ENCODE assay signal across 1 cellular context in genomic region chr9:112180387-112180881, GRCh38.
A peak's percentile ranks its signal among the peaks of the same experiment; 100 is the strongest.
TF ChIP-seq lines count a peak whose summit lies in the region.

No MANE protein-coding gene starts in this region.

TF ChIP-seq in HepG2, 621 proteins besides CTCF, POLR2A, EP300 and RAD21 (continued from another document and continues in another):
- TF ChIP-seq ARID5B (CRISPR knock-in tag; IDR thresholded peaks at IDR 0.05) (peak; percentile 54), ZNF263 (CRISPR knock-in tag; IDR thresholded peaks at IDR 0.05) (no peak), ZNF543 (CRISPR knock-in tag; IDR thresholded peaks at IDR 0.05) (no peak), GFI1 (CRISPR knock-in tag; IDR thresholded peaks at IDR 0.05; ENCODE audit: borderline replicate concordance) (no peak), FOXK2 (IDR thresholded peaks at IDR 0.05) (peak; percentile 32; the same call in 1 of the 2 replicates), ETS1 (CRISPR knock-in tag; IDR thresholded peaks at IDR 0.05) (no peak), SOX6 (IDR thresholded peaks at IDR 0.05) (no peak), SOX6 (CRISPR knock-in tag; IDR thresholded peaks at IDR 0.05) (peak; percentile 82), SRSF4 (IDR thresholded peaks at IDR 0.05; ENCODE audit: low read depth, low read length, poor library complexity, severe bottlenecking) (no peak), HCFC1 (IDR thresholded peaks at IDR 0.05; ENCODE audit: low read depth, low read length) (no peak), ZNF614 (CRISPR knock-in tag; IDR thresholded peaks at IDR 0.05; ENCODE audit: borderline replicate concordance) (0 out of 2 replicates have a peak, but pooled peaks have one; percentile 25), ARNTL (CRISPR knock-in tag; IDR thresholded peaks at IDR 0.05) (0 out of 2 replicates have a peak, but pooled peaks have one; percentile 22), ZNF816 (CRISPR knock-in tag; IDR thresholded peaks at IDR 0.05; ENCODE audit: borderline replicate concordance) (no peak), NR2F6 (IDR thresholded peaks at IDR 0.05) (no peak), NR2F6 (CRISPR knock-in tag; IDR thresholded peaks at IDR 0.05) (0 out of 2 replicates have a peak, but pooled peaks have one; percentile 11), ZNF562 (CRISPR knock-in tag; IDR thresholded peaks at IDR 0.05; ENCODE audit: borderline replicate concordance) (no peak), SRF (IDR thresholded peaks at IDR 0.05; ENCODE audit: low read depth, low read length) (no peak), KDM6A (CRISPR knock-in tag; IDR thresholded peaks at IDR 0.05; ENCODE audit: low read depth) (no peak), ATRX (CRISPR knock-in tag; IDR thresholded peaks at IDR 0.05; ENCODE audit: borderline replicate concordance) (no peak), HDAC2 (CRISPR knock-in tag; IDR thresholded peaks at IDR 0.05) (peak; percentile 36; the same call in 1 of the 2 replicates), JUN (CRISPR knock-in tag; IDR thresholded peaks at IDR 0.05) (no peak), FOXO4 (CRISPR knock-in tag; conservative IDR thresholded peaks at IDR 0.05) (no peak), PLSCR1 (CRISPR knock-in tag; IDR thresholded peaks at IDR 0.05; ENCODE audit: borderline replicate concordance) (no peak), ZSCAN25 (CRISPR knock-in tag; IDR thresholded peaks at IDR 0.05) (no peak), ZGPAT (CRISPR knock-in tag; IDR thresholded peaks at IDR 0.05) (0 out of 2 replicates have a peak, but pooled peaks have one; percentile 42), KAT8 (CRISPR knock-in tag; IDR thresholded peaks at IDR 0.05) (peak; percentile 14; the same call in 1 of the 2 replicates), ZNF609 (CRISPR knock-in tag; IDR thresholded peaks at IDR 0.05; ENCODE audit: borderline replicate concordance) (no peak), SAP130 (CRISPR knock-in tag; IDR thresholded peaks at IDR 0.05; ENCODE audit: low read depth) (peak; percentile 54; the same call in 1 of the 2 replicates), ZNF224 (CRISPR knock-in tag; IDR thresholded peaks at IDR 0.05) (no peak), MXI1 (IDR thresholded peaks at IDR 0.05; ENCODE audit: borderline replicate concordance, low read depth, low read length) (0 out of 3 replicates have a peak, but pooled peaks have one; percentile 48), SALL1 (CRISPR knock-in tag; IDR thresholded peaks at IDR 0.05) (peak; percentile 29; the same call in 1 of the 2 replicates), ARNT2 (CRISPR knock-in tag; IDR thresholded peaks at IDR 0.05; ENCODE audit: low read depth) (no peak), MED13 (CRISPR knock-in tag; IDR thresholded peaks at IDR 0.05) (no peak), TFDP1 (CRISPR knock-in tag; IDR thresholded peaks at IDR 0.05; ENCODE audit: borderline replicate concordance) (peak; percentile 38; the same call in 1 of the 2 replicates), PHF8 (CRISPR knock-in tag; IDR thresholded peaks at IDR 0.05) (peak; percentile 13; the same call in 1 of the 2 replicates), MAX (IDR thresholded peaks at IDR 0.05) (peak; percentile 81), ZMYM3 (CRISPR knock-in tag; IDR thresholded peaks at IDR 0.05) (no peak), CEBPB (IDR thresholded peaks at IDR 0.05; ENCODE audit: borderline replicate concordance, low read depth, low read length) (0 out of 2 replicates have a peak, but pooled peaks have one; percentile 39), KDM3A (CRISPR knock-in tag; IDR thresholded peaks at IDR 0.05; ENCODE audit: low read depth) (no peak), POGZ (CRISPR knock-in tag; IDR thresholded peaks at IDR 0.05) (no peak), THRA (CRISPR knock-in tag; IDR thresholded peaks at IDR 0.05; ENCODE audit: borderline replicate concordance) (peak; percentile 29; the same call in 1 of the 2 replicates), ZNF331 (CRISPR knock-in tag; IDR thresholded peaks at IDR 0.05) (0 out of 2 replicates have a peak, but pooled peaks have one; percentile 21), BHLHE40 (IDR thresholded peaks at IDR 0.05; ENCODE audit: low read length) (peak; percentile 65), ATF2 (CRISPR knock-in tag; IDR thresholded peaks at IDR 0.05) (0 out of 2 replicates have a peak, but pooled peaks have one; percentile 23)
